Comparison of ENCODE assay signal across 1 cellular context in genomic region chr9:21677834-21678233, GRCh38.
TF ChIP-seq lines count a peak whose summit lies in the region.

No MANE protein-coding gene starts in this region.

TF ChIP-seq in SK-N-SH treated with all-trans-retinoic acid at 6 μM for 48 hours, 23 proteins besides CTCF, POLR2A, EP300 and RAD21 (continued from another document):
- TF ChIP-seq TSHZ2 (CRISPR knock-in tag; IDR thresholded peaks at IDR 0.05) = no peak
- no peak for TF ChIP-seq ZC3H10 (CRISPR knock-in tag; IDR thresholded peaks at IDR 0.05)
- no peak for TF ChIP-seq TCF4 (CRISPR knock-in tag; IDR thresholded peaks at IDR 0.05; ENCODE audit: borderline replicate concordance)
- no peak for TF ChIP-seq CSRNP3 (CRISPR knock-in tag; IDR thresholded peaks at IDR 0.05)
TF ChIP-seq in SK-N-SH treated with all-trans-retinoic acid at 6 μM for 48 hours: peak in this region for 0.
